In genomic region chr4:83207497-83208105, GRCh38 we compare ENCODE assay signal across 12 cellular contexts.
A peak's percentile ranks its signal among the peaks of the same experiment; 100 is the strongest.
DNase-seq lines count a peak whose midpoint lies in the region; ATAC-seq and TF ChIP-seq lines count a peak whose summit lies in the region.
"Had no signal": no experiment of that assay in that cellular context is flagged by ENCODE, and none has a peak within 500 bp of the region (broad histone marks: within the 10 kb centered on the region; RNA-seq: fewer than 3 reads in every experiment).

No MANE protein-coding gene starts in this region.

- no peak overlapping the region for H3K14ac ChIP-seq in trophoblast cell (ENCODE audit: low read length)

- H3K79me2 ChIP-seq in trophoblast cell (ENCODE audit: control insufficient read depth, insufficient read depth, low read length, poor library complexity) = no peaks in the 10 kb centered on the region

- H3K4me2 ChIP-seq in trophoblast cell (ENCODE audit: low read length) = no peak overlapping the region

- no CpG with 5 or more reads among the region's 6 CpGs for WGBS in trophoblast cell (ENCODE audit: extremely low coverage, insufficient coverage, insufficient read length)

- no peak overlapping the region for H4K91ac ChIP-seq in trophoblast cell (ENCODE audit: low read depth, low read length)

- no peak overlapping the region for H3K18ac ChIP-seq in trophoblast cell (ENCODE audit: low read length)

- intact Hi-C loops in uterus (cut with DNase I; ENCODE audit: low total_unique reads) = no loop called here

- TF ChIP-seq POLR2A in uterus (IDR thresholded peaks at IDR 0.05) = no peak

- H3K4me3 ChIP-seq in fibroblast of pulmonary artery (replicated peaks; ENCODE audit: low read depth, low read length) (no peak overlapping the region), trophoblast cell (ENCODE audit: low read depth, low read length) (no peak overlapping the region), uterus (no peak overlapping the region)

- H3K27ac ChIP-seq in RWPE1 (no peak overlapping the region), trophoblast cell (ENCODE audit: low read depth, low read length) (peak overlapping the region; percentile 84), uterus (no peak overlapping the region)

- H3K9ac ChIP-seq in trophoblast cell (ENCODE audit: low read length) = no peak overlapping the region

- H3K4ac ChIP-seq in trophoblast cell (ENCODE audit: low read depth, low read length) = no peak overlapping the region

- no peak overlapping the region for H2BK120ac ChIP-seq in trophoblast cell (ENCODE audit: insufficient read depth, low read length, poor library complexity)

- peak overlapping the region; percentile 61 for H2BK5ac ChIP-seq in trophoblast cell (ENCODE audit: low read depth, low read length, poor library complexity)

- no peak for TF ChIP-seq CTCF in RWPE1 (conservative IDR thresholded peaks at IDR 0.05; ENCODE audit: low read depth)
- no peak for TF ChIP-seq CTCF in fibroblast of pulmonary artery (IDR thresholded peaks at IDR 0.05; ENCODE audit: low read length, missing control alignments)
- no peak for TF ChIP-seq CTCF in uterus (IDR thresholded peaks at IDR 0.05)

- H4K8ac ChIP-seq in trophoblast cell (ENCODE audit: low read depth, low read length) = no peak overlapping the region

- no peak overlapping the region for H4K12ac ChIP-seq in trophoblast cell (ENCODE audit: low read depth, low read length)

- CTCF ChIA-PET in RWPE1 (lab: Yijun Ruan, JAX) = interaction anchor here (0.8 kb wide), 1 partner anchor 486 kb away, joined by 3 read pairs; no protein-coding TSS in a partner anchor

- H3K79me1 ChIP-seq in trophoblast cell (ENCODE audit: low read length) = peaks cover 6% of the 10 kb centered on the region

- no peak overlapping the region for H3K23ac ChIP-seq in trophoblast cell (ENCODE audit: low read length)

- no peak overlapping the region for H2AFZ ChIP-seq in trophoblast cell (ENCODE audit: insufficient read depth, low read length, poor library complexity)

- no peak for ATAC-seq in HG02623 (IDR thresholded peaks at IDR 0.05; ENCODE audit: unreplicated experiment)
- ATAC-seq: activated naive CD4-positive, alpha-beta T cell treated with anti-CD3 and anti-CD28 coated beads, Interleukin-2, amount 50 U/mL, for 72 hours had no signal

- no peak overlapping the region for H2AK5ac ChIP-seq in trophoblast cell (ENCODE audit: low read length)

- H3K27me3 ChIP-seq in trophoblast cell (ENCODE audit: insufficient read depth, low read length) (no peaks in the 10 kb centered on the region), uterus (no peaks in the 10 kb centered on the region)

- H3K9me3 ChIP-seq in trophoblast cell (ENCODE audit: insufficient read depth, low read depth, low read length) (peaks cover 3% of the 10 kb centered on the region), uterus (no peaks in the 10 kb centered on the region)

- H3K36me3 ChIP-seq in trophoblast cell (ENCODE audit: control insufficient read depth in 1 of 2, insufficient read depth in 2 of 2, low read length in 2 of 2) (peaks cover 0 to 4% of the 10 kb centered on the region in 2 experiments), uterus (no peaks in the 10 kb centered on the region)

- DNase-seq in GM03348 (ENCODE audit: low spot score) (peak; percentile 64), RWPE1 (ENCODE audit: low spot score) (peak; percentile 74), fibroblast of pulmonary artery (ENCODE audit: low read depth) (peak; percentile 83), trophoblast cell (peak; percentile 86 to 92), Ammon's horn (ENCODE audit: low spot score) (no peak), uterus (no peak), NCI-H82 treated with DMSO at 0.1 percent for 48 hours (lab: John Stamatoyannopoulos, UW; ENCODE audit: unreplicated experiment) (no peak)
- DNase-seq: H7, NCI-H146, RPMI8226 had no signal

- H3K4me1 ChIP-seq in trophoblast cell (ENCODE audit: control insufficient read depth in 1 of 2, insufficient read depth in 2 of 2, low read length in 2 of 2) (peaks cover 0 to 2% of the 10 kb centered on the region in 2 experiments), uterus (no peaks in the 10 kb centered on the region)

- POLR2A ChIA-PET in RWPE1 (lab: Yijun Ruan, JAX; ENCODE audit: low non-redundant PET) = no interaction called here

- H2BK12ac ChIP-seq in trophoblast cell (ENCODE audit: low read length) = no peak overlapping the region

Comparison
In these comparisons a context has a peak if more than half of its experiments do, and no peak if none do; other contexts are left out.
1. DNase-seq: peak in GM03348 (single experiment), RWPE1 (single experiment), fibroblast of pulmonary artery (single experiment) and trophoblast cell (2 of 2); none in Ammon's horn (single experiment), uterus (0 of 2) and NCI-H82 treated with DMSO at 0.1 percent for 48 hours (single experiment).